Comparison of ENCODE assay signal across 8 cellular contexts in the genomic region with DNA sequence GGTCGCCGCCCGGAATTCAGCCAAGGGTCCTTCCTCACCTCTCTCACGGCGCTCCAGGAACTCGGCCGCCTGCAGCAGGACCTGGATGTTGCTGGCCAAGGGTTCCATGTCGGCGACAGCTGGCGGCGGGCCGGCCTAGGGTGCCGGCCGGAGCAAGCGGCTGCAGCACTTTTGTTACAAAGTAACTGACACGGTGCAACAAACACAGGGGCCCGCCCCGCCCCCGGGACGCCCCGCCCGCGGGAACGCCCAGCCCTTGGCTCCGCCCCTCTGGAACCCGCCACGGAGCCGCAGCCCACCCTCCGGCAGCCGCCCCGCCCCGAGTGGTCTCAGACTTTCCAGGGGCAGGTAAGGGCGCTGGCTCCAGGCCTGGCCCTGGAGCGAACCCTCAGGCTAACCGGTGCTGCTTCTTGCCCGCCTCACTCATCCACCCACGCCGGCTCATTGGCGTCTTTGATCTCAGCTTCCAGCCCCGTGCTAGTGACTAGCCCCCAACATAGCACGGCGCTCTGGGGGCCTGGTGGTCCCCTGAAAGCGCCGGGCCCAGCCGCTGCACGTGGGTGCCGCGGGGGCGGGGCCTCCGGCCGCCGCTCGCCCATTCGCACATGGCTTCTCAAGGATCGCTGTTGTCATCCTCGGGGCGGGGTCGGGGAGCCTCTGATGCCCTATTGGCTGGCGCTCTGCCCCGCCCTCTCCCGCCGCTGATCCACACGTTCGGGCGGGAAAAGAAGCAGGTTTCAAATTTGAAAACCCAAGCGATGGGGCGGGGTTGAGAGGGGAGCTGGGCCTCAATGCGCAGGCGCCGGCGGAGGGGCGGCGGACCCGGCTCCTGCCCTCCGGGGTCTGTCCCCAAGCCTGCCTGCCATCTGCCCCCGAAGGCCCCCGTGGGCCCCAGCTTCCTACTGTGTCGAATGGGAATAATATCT. TPM values are rescaled to one million over a fixed set of nuclear protein-coding genes. Genes with fewer than 3 reads are reported as not detected.
DNase-seq lines count a peak whose midpoint lies in the region; ATAC-seq and TF ChIP-seq lines count a peak whose summit lies in the region.

A gene with protein sequence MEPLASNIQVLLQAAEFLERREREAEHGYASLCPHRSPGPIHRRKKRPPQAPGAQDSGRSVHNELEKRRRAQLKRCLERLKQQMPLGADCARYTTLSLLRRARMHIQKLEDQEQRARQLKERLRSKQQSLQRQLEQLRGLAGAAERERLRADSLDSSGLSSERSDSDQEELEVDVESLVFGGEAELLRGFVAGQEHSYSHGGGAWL (minus strand): TSS at position 176 of the 926 bp plus-strand sequence. CDS start 68 bp downstream, at position 108.

- 0% methylated on average over 24 of the region's 78 CpGs for WGBS in suprapubic skin

- TF ChIP-seq CTCF in NB4 (IDR thresholded peaks at IDR 0.05; ENCODE audit: low read depth, low read length): no peak
- no peak for TF ChIP-seq CTCF in suprapubic skin (IDR thresholded peaks at IDR 0.05)

- in situ Hi-C loops in SK-MEL-5 (cut with HindIII; ENCODE audit: low pct_unique_long_range_greater_than_20kb, low sequenced_read_pairs): no loop called here

- DNase-seq in NB4 (ENCODE audit: low read depth): peak; percentile 98
- DNase-seq in SK-MEL-5 (ENCODE audit: low read depth, low spot score): peak; percentile 95
- peak; percentile 65 to 91 (median 80) for DNase-seq in activated naive CD4-positive, alpha-beta T cell (lab: John Stamatoyannopoulos, UW)
- DNase-seq in germinal center (ENCODE audit: low spot score): peak; percentile 96
- peak; percentile 88 for DNase-seq in occipital lobe (lab: John Stamatoyannopoulos, UW)
- DNase-seq in suprapubic skin (ENCODE audit: low spot score in 2 of 2): peak; percentile 97 to 98

- TF ChIP-seq POLR2A in NB4 (IDR thresholded peaks at IDR 0.05; ENCODE audit: extremely low read depth, insufficient read length) (peak; percentile 31), suprapubic skin (IDR thresholded peaks at IDR 0.05) (no peak)

- H3K27ac ChIP-seq in suprapubic skin: peak within 1 kb of the TSS; percentile 43

- peak; percentile 63 for ATAC-seq in HG02571 (IDR thresholded peaks at IDR 0.05; ENCODE audit: unreplicated experiment)

- no peaks in the 10 kb centered on the region for H3K27me3 ChIP-seq in suprapubic skin

- peaks cover 8% of the 10 kb centered on the region for H3K36me3 ChIP-seq in suprapubic skin

- H3K4me3 ChIP-seq in GM08714 (ENCODE audit: low read length) (peak within 1 kb of the TSS; percentile 83), NB4 (ENCODE audit: low read depth, low read length) (peak within 1 kb of the TSS; percentile 74), suprapubic skin (peak within 1 kb of the TSS; percentile 69)

- TF ChIP-seq EP300 in suprapubic skin (IDR thresholded peaks at IDR 0.05): no peak

- H3K4me1 ChIP-seq in suprapubic skin: peaks cover 39% of the 10 kb centered on the region

- no peaks in the 10 kb centered on the region for H3K9me3 ChIP-seq in suprapubic skin

RNA-seq across cellular contexts. Expression of the gene that starts here (rescaled TPM):
- 1.9 and 3.6 TPM in 2 replicates for total RNA-seq in SK-MEL-5 (2014; rRNA removed; shearing (Covaris generic))
- 13.7 and 16.7 TPM in 2 replicates for polyA plus RNA-seq in SK-MEL-5 (2015; cell fraction: cytosol; rRNA removed)
- 52.0 and 56.6 TPM in 2 replicates for polyA plus RNA-seq in SK-MEL-5 (2015; cell fraction: nucleus; rRNA removed)
- total RNA-seq in occipital lobe (4.4 TPM), suprapubic skin (10 to 100 TPM in 3 of 4 donors, 1 to 10 TPM in 1; 8.7 to 30.3 (median 11.7) TPM)

Comparison
In these comparisons a context has a peak if more than half of its experiments do, and no peak if none do; other contexts are left out.
1. Peak in every context shown above with its lines: DNase-seq, ATAC-seq, H3K4me3 ChIP-seq and H3K27ac ChIP-seq.